8 cellular contexts compared by ENCODE assay signal in genomic region chr16:17471745-17472075, GRCh38. TPM values are rescaled to one million over a fixed set of nuclear protein-coding genes. Genes with fewer than 3 reads are reported as not detected.
DNase-seq lines count a peak whose midpoint lies in the region; ATAC-seq and TF ChIP-seq lines count a peak whose summit lies in the region.

No MANE protein-coding gene starts in this region.

- peak overlapping the region; percentile 75 for H3K4me3 Mint-ChIP-seq in endodermal cell

- CTCF ChIA-PET in BJ (lab: Yijun Ruan, JAX) = interaction anchor here (1.0 to 1.9 kb wide), 3 partner anchors 107 to 611 kb away, joined by 3 to 15 read pairs (median 4); no protein-coding TSS in a partner anchor

- POLR2A ChIA-PET in BJ (lab: Charles Lee) = no interaction called here

- H3K9me3 ChIP-seq in HUES48 (ENCODE audit: control insufficient read depth, insufficient read depth, low read length) (no peaks in the 10 kb centered on the region), endodermal cell (ENCODE audit: control insufficient read depth, low read length) (no peaks in the 10 kb centered on the region), ovary (no peaks in the 10 kb centered on the region)

- H3K9me3 Mint-ChIP-seq in endodermal cell = no peaks in the 10 kb centered on the region

- H3K4me1 ChIP-seq in HUES48 (ENCODE audit: control insufficient read depth, insufficient read depth, low read length) (peaks cover 40% of the 10 kb centered on the region), endodermal cell (ENCODE audit: control insufficient read depth, insufficient read depth, low read length) (peaks cover 10% of the 10 kb centered on the region), ovary (ENCODE audit: insufficient read depth) (no peaks in the 10 kb centered on the region)

- peak overlapping the region; percentile 73 for H3K4me3 ChIP-seq in BJ (ENCODE audit: low read depth, low read length)
- H3K4me3 ChIP-seq in HUES48 (ENCODE audit: low read depth, low read length) = peak overlapping the region; percentile 74
- H3K4me3 ChIP-seq in endodermal cell (ENCODE audit: low read length) = no peak overlapping the region
- H3K4me3 ChIP-seq in ovary = no peak overlapping the region
- H3K4me3 ChIP-seq in lower leg skin (ENCODE audit: low read depth, poor library complexity, severe bottlenecking) = no peak overlapping the region

- H3K36me3 ChIP-seq in BJ (ENCODE audit: control insufficient read depth, insufficient read depth, low read length) (no peaks in the 10 kb centered on the region), HUES48 (ENCODE audit: control insufficient read depth, insufficient read depth, low read length) (no peaks in the 10 kb centered on the region), endodermal cell (ENCODE audit: control insufficient read depth, insufficient read depth, low read length) (no peaks in the 10 kb centered on the region), ovary (no peaks in the 10 kb centered on the region)

- intact Hi-C loops in ovary (cut with DNase I) = loop anchor here in 2 of 4 donors (5.0 to 10.0 kb wide), 3 partner anchors 194 to 259 kb away; no protein-coding TSS in a partner anchor
- intact Hi-C loops in lower leg skin (cut with DNase I; ENCODE audit: low total_unique reads) = loop anchor here (10.0 kb wide), 2 partner anchors 103 to 247 kb away; no protein-coding TSS in a partner anchor

- peaks cover 43% of the 10 kb centered on the region for H3K4me1 Mint-ChIP-seq in endodermal cell

- peaks cover 2% of the 10 kb centered on the region for H3K36me3 Mint-ChIP-seq in endodermal cell (ENCODE audit: low read depth)

- TF ChIP-seq CTCF in BJ (IDR thresholded peaks at IDR 0.05; ENCODE audit: insufficient read depth, low read depth, low read length) (no peak), endodermal cell (conservative IDR thresholded peaks at IDR 0.05) (no peak), ovary (IDR thresholded peaks at IDR 0.05) (no peak), lower leg skin (IDR thresholded peaks at IDR 0.05) (no peak)

- H3K9ac ChIP-seq in HUES48 (ENCODE audit: low read depth, low read length) (no peak overlapping the region), endodermal cell (ENCODE audit: extremely low read depth, low read length, poor library complexity, severe bottlenecking) (no peak overlapping the region)

- peak; percentile 19 for DNase-seq in BJ (ENCODE audit: low read depth)
- no peak for DNase-seq in endodermal cell
- DNase-seq in ovary = no peak
- DNase-seq in NCI-H146 (lab: John Stamatoyannopoulos, UW) = no peak
- no peak for DNase-seq in lower leg skin (ENCODE audit: low spot score in 2 of 2)

- no peak for TF ChIP-seq EP300 in ovary (IDR thresholded peaks at IDR 0.05)

- WGBS in endodermal cell (ENCODE audit: insufficient coverage in 1 of 2, insufficient read length in 1 of 2), 2 experiments = 80% methylated on average over 6 to 8 of the region's 8 CpGs
- WGBS in ovary, 3 donors = 39 to 44% (median 40%) methylated on average over 8 of the region's 8 CpGs
- WGBS in lower leg skin, 2 donors = 51 to 55% methylated on average over 8 of the region's 8 CpGs

- H3K27ac ChIP-seq in HUES48 (ENCODE audit: low read depth, low read length) = no peak overlapping the region
- H3K27ac ChIP-seq in endodermal cell (ENCODE audit: low read depth, low read length) = no peak overlapping the region
- H3K27ac ChIP-seq in ovary = peak overlapping the region; percentile 86 to 91

- ATAC-seq in activated CD4-positive, CD25-positive, alpha-beta regulatory T cell treated with anti-CD3 and anti-CD28 coated beads, Interleukin-2, amount 50 U/mL, for 24 hours = no peak
- ATAC-seq in GM18868 (IDR thresholded peaks at IDR 0.05; ENCODE audit: unreplicated experiment) = no peak

- TF ChIP-seq POLR2A in ovary (IDR thresholded peaks at IDR 0.05) (no peak), lower leg skin (IDR thresholded peaks at IDR 0.05) (no peak)

- peaks cover 18% of the 10 kb centered on the region for H3K27me3 Mint-ChIP-seq in endodermal cell (ENCODE audit: insufficient read depth)

- H3K27me3 ChIP-seq in BJ (ENCODE audit: control insufficient read depth, insufficient read depth, low read length) (no peaks in the 10 kb centered on the region), HUES48 (ENCODE audit: control insufficient read depth, insufficient read depth, low read length) (peaks cover 21% of the 10 kb centered on the region), endodermal cell (ENCODE audit: control insufficient read depth, insufficient read depth, low read length, poor library complexity, severe bottlenecking) (peaks cover 19% of the 10 kb centered on the region), ovary (no peaks in the 10 kb centered on the region)

- no peak overlapping the region for H3K27ac Mint-ChIP-seq in endodermal cell

RNA-seq across cellular contexts. Expression of gene XYLT1, which starts 0.9 kb away (rescaled TPM):
- polyA plus RNA-seq in BJ (2011; rRNA removed) = 14.6 and 15.9 TPM in 2 replicates
- 58.1 and 64.5 TPM in 2 replicates for polyA minus RNA-seq in BJ (2011; rRNA and poly(A)+ RNA removed)
- total RNA-seq in endodermal cell = 10 to 100 TPM; 26.8 to 28.5 TPM
- polyA plus RNA-seq in endodermal cell (2013, experiment 1 of 2) = 11.9 TPM
- 13.2 TPM for polyA plus RNA-seq in endodermal cell (2013, experiment 2 of 2)
- total RNA-seq in ovary = 10 to 100 TPM in 5 of 7 donors, 1 to 10 TPM in 2; 3.2 to 38.0 (median 17.3) TPM
- polyA plus RNA-seq in ovary = 10 to 100 TPM in 1 of 2 donors, 1 to 10 TPM in 1; 4.0 to 21.4 TPM
- total RNA-seq in lower leg skin = 10 to 100 TPM; 17.2 to 20.3 (median 19.7) TPM

Comparison
In these comparisons a context has a peak if more than half of its experiments do, and no peak if none do; other contexts are left out.
1. H3K4me3 ChIP-seq: peak in BJ (single experiment) and HUES48 (single experiment); none in endodermal cell (single experiment), ovary (single experiment) and lower leg skin (single experiment).
2. H3K27ac ChIP-seq: peak in ovary (2 of 2); none in HUES48 (single experiment) and endodermal cell (single experiment).